In the genomic region with DNA sequence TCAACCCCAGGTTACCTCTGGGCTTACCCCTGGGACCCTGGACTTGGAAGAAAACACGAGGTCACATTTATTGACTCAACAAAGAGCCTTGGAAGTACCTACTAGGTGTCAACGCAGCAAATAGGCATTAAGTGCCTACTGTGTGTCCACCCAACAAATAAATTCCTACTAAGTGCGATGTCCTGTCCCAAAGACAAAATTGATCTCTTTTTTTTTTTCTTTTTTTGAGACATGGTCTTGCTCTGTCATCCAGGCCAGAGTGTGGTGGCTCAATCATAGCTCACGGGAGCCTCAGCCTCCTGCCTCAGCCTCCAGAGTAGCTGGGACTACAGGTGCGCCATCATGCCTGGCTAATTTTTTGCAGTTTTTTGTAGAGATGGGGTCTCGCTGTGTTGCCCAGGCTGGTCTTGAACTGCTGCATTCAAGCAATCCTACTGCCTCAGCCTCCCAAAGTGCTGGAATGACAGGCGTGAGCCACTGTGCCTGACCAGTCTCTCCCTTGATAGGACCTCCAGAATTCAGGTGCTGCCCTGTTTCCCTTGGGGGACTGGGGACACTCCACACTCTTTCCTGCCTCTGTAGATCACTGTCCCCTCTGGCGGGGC, we compare ENCODE assay signal across 1 cellular context.
TF ChIP-seq lines count a peak whose summit lies in the region.

No MANE protein-coding gene starts in this region.

TF ChIP-seq in K562, 482 proteins besides CTCF, POLR2A, EP300 and RAD21:
- TF ChIP-seq, protein P1, sequence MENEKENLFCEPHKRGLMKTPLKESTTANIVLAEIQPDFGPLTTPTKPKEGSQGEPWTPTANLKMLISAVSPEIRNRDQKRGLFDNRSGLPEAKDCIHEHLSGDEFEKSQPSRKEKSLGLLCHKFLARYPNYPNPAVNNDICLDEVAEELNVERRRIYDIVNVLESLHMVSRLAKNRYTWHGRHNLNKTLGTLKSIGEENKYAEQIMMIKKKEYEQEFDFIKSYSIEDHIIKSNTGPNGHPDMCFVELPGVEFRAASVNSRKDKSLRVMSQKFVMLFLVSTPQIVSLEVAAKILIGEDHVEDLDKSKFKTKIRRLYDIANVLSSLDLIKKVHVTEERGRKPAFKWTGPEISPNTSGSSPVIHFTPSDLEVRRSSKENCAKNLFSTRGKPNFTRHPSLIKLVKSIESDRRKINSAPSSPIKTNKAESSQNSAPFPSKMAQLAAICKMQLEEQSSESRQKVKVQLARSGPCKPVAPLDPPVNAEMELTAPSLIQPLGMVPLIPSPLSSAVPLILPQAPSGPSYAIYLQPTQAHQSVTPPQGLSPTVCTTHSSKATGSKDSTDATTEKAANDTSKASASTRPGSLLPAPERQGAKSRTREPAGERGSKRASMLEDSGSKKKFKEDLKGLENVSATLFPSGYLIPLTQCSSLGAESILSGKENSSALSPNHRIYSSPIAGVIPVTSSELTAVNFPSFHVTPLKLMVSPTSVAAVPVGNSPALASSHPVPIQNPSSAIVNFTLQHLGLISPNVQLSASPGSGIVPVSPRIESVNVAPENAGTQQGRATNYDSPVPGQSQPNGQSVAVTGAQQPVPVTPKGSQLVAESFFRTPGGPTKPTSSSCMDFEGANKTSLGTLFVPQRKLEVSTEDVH (IDR thresholded peaks at IDR 0.05; ENCODE audit: low read depth, partially characterized antibody) = no peak
- peak in 1 of 2 experiments; percentile 14; a peak in 1 of 4 replicates for TF ChIP-seq HDAC1 (IDR thresholded peaks at IDR 0.05)
- TF ChIP-seq MTA3 (IDR thresholded peaks at IDR 0.05; ENCODE audit: borderline replicate concordance) = no peak
- no peak for TF ChIP-seq ATF1 (CRISPR knock-in tag; IDR thresholded peaks at IDR 0.05)
- TF ChIP-seq ATF1 (tag; IDR thresholded peaks at IDR 0.05) = peak; percentile 90
- TF ChIP-seq KHSRP (IDR thresholded peaks at IDR 0.05) = 0 out of 2 replicates have a peak, but pooled peaks have one; percentile 1
- 0 out of 4 replicates have a peak, but pooled peaks of 1 of the 2 experiments have one; percentile 12 for TF ChIP-seq SRF (CRISPR knock-in tag; IDR thresholded peaks at IDR 0.05)
- TF ChIP-seq ZNF121 (CRISPR knock-in tag; conservative IDR thresholded peaks at IDR 0.05) = 0 out of 2 replicates have a peak, but pooled peaks have one; percentile 29
- TF ChIP-seq ZNF253 (CRISPR knock-in tag; conservative IDR thresholded peaks at IDR 0.05) = no peak
- 0 out of 2 replicates have a peak, but pooled peaks have one; percentile 9 for TF ChIP-seq L3MBTL2 (IDR thresholded peaks at IDR 0.05)
- no peak for TF ChIP-seq MYBL2 (IDR thresholded peaks at IDR 0.05; ENCODE audit: low read depth)
- no peak for TF ChIP-seq MYBL2 (CRISPR knock-in tag; IDR thresholded peaks at IDR 0.05; ENCODE audit: borderline replicate concordance)
- TF ChIP-seq MYNN (IDR thresholded peaks at IDR 0.05) = no peak
- no peak for TF ChIP-seq MYNN (CRISPR knock-in tag; IDR thresholded peaks at IDR 0.05)
- no peak for TF ChIP-seq POU5F1 (IDR thresholded peaks at IDR 0.05; ENCODE audit: borderline replicate concordance, low read depth, low read length, partially characterized antibody)
- 0 out of 2 replicates have a peak, but pooled peaks have one; percentile 18 for TF ChIP-seq EP400 (IDR thresholded peaks at IDR 0.05)
- TF ChIP-seq, protein P2, sequence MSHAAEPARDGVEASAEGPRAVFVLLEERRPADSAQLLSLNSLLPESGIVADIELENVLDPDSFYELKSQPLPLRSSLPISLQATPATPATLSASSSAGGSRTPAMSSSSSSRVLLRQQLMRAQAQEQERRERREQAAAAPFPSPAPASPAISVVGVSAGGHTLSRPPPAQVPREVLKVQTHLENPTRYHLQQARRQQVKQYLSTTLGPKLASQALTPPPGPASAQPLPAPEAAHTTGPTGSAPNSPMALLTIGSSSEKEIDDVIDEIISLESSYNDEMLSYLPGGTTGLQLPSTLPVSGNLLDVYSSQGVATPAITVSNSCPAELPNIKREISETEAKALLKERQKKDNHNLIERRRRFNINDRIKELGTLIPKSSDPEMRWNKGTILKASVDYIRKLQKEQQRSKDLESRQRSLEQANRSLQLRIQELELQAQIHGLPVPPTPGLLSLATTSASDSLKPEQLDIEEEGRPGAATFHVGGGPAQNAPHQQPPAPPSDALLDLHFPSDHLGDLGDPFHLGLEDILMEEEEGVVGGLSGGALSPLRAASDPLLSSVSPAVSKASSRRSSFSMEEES (CRISPR knock-in tag; IDR thresholded peaks at IDR 0.05) = no peak
- peak; percentile 99 for TF ChIP-seq ZKSCAN1 (IDR thresholded peaks at IDR 0.05; ENCODE audit: low read depth, low read length)
- TF ChIP-seq CBX3 (IDR thresholded peaks at IDR 0.05; ENCODE audit: borderline replicate concordance in 1 of 2, low read length in 2 of 2) = 0 out of 3 replicates have a peak, but pooled peaks of 1 of the 2 experiments have one; percentile 27
- no peak for TF ChIP-seq CBFA2T2 (conservative IDR thresholded peaks at IDR 0.05)
- peak; percentile 59; the same call in 1 of the 2 replicates for TF ChIP-seq NBN (IDR thresholded peaks at IDR 0.05; ENCODE audit: low read depth)
- TF ChIP-seq, protein P3, sequence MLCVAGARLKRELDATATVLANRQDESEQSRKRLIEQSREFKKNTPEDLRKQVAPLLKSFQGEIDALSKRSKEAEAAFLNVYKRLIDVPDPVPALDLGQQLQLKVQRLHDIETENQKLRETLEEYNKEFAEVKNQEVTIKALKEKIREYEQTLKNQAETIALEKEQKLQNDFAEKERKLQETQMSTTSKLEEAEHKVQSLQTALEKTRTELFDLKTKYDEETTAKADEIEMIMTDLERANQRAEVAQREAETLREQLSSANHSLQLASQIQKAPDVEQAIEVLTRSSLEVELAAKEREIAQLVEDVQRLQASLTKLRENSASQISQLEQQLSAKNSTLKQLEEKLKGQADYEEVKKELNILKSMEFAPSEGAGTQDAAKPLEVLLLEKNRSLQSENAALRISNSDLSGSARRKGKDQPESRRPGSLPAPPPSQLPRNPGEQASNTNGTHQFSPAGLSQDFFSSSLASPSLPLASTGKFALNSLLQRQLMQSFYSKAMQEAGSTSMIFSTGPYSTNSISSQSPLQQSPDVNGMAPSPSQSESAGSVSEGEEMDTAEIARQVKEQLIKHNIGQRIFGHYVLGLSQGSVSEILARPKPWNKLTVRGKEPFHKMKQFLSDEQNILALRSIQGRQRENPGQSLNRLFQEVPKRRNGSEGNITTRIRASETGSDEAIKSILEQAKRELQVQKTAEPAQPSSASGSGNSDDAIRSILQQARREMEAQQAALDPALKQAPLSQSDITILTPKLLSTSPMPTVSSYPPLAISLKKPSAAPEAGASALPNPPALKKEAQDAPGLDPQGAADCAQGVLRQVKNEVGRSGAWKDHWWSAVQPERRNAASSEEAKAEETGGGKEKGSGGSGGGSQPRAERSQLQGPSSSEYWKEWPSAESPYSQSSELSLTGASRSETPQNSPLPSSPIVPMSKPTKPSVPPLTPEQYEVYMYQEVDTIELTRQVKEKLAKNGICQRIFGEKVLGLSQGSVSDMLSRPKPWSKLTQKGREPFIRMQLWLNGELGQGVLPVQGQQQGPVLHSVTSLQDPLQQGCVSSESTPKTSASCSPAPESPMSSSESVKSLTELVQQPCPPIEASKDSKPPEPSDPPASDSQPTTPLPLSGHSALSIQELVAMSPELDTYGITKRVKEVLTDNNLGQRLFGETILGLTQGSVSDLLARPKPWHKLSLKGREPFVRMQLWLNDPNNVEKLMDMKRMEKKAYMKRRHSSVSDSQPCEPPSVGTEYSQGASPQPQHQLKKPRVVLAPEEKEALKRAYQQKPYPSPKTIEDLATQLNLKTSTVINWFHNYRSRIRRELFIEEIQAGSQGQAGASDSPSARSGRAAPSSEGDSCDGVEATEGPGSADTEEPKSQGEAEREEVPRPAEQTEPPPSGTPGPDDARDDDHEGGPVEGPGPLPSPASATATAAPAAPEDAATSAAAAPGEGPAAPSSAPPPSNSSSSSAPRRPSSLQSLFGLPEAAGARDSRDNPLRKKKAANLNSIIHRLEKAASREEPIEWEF (CRISPR knock-in tag; IDR thresholded peaks at IDR 0.05) = peak; percentile 32; the same call in 1 of the 2 replicates
- TF ChIP-seq E2F6 (IDR thresholded peaks at IDR 0.05; ENCODE audit: borderline replicate concordance in 1 of 2, extremely low read depth in 1 of 2, insufficient read depth in 1 of 2, insufficient read length in 1 of 2, low read depth in 1 of 2, low read length in 1 of 2, poor library complexity in 1 of 2, severe bottlenecking in 1 of 2) = peak in 1 of 2 experiments; percentile 9
- TF ChIP-seq ZBTB12 (CRISPR knock-in tag; IDR thresholded peaks at IDR 0.05) = peak; percentile 59; the same call in 1 of the 2 replicates
- TF ChIP-seq SIX5 (IDR thresholded peaks at IDR 0.05; ENCODE audit: borderline replicate concordance in 1 of 2, insufficient read depth in 1 of 2, low read depth in 1 of 2, low read length in 2 of 2) = no peak
- TF ChIP-seq IRF9 (tag; IDR thresholded peaks at IDR 0.05) = 0 out of 2 replicates have a peak, but pooled peaks have one; percentile 17
- TF ChIP-seq ATF3 (IDR thresholded peaks at IDR 0.05) = 0 out of 2 replicates have a peak, but pooled peaks have one; percentile 6
- no peak for TF ChIP-seq ATF3 (CRISPR knock-in tag; conservative IDR thresholded peaks at IDR 0.05)
- TF ChIP-seq PURB (CRISPR knock-in tag; IDR thresholded peaks at IDR 0.05; ENCODE audit: low read depth) = no peak
